Comparison of ENCODE assay signal across 8 cellular contexts in the genomic region with DNA sequence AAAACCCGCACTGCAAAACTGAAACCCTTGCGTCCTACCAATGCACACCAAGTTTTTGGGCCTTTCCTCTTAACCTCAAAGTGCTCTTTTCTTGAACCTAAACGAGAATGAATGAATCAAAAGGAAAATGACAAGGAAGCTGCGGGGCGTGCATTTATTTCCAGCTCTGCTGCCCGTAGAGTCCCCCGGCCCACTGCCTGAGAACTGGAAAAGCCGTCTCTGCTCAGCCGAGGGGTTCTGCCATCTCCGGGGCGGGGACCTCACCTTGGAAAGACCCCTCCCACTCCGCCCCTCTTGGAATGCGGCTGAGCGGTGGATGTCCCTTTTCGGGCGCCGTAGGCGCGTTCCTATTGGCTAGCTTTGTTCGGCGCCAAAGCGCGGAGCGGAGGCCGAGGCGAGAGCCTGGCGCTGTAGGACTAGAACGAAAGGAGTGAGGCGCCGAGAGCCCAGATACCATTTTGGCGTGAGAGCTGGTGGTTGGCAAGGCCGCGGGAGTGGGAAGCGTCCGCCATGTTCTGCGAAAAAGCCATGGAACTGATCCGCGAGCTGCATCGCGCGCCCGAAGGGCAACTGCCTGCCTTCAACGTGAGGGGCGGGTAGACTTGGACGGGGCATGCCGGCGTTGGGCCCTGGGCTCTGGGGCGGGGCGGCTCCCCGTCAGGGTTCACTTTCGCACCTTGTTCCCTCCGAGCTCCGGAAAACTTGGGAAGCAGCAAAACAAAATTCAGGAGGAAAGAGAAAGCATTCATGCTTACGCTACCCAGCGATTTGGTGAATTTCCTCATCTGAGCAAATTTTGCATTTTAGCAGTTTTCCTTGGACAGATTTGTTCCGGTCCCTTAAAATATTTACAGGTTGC. TPM values are rescaled to one million over a fixed set of nuclear protein-coding genes. Genes with fewer than 3 reads are reported as not detected.
A peak's percentile ranks its signal among the peaks of the same experiment; 100 is the strongest.
DNase-seq lines count a peak whose midpoint lies in the region; ATAC-seq and TF ChIP-seq lines count a peak whose summit lies in the region.

A gene (plus strand): TSS at position 363 of the 859 bp plus-strand sequence. CDS start 148 bp downstream, at position 511.

- peak within 1 kb of the TSS; percentile 82 for H3K4me2 ChIP-seq in SK-N-SH
- H3K4me2 ChIP-seq in osteoblast (ENCODE audit: insufficient read depth, low read length), result peak within 1 kb of the TSS; percentile 90

- H3K4me3 ChIP-seq in SK-N-SH (ENCODE audit: low read depth in 2 of 2, low read length in 1 of 2) (peak within 1 kb of the TSS; percentile 72 to 83), osteoblast (ENCODE audit: insufficient read depth, low read length) (peak within 1 kb of the TSS; percentile 91), thoracic aorta (peak within 1 kb of the TSS; percentile 93)

- CTCF ChIA-PET in SK-N-SH (lab: Yijun Ruan, JAX), result interaction anchor here (1.2 to 4.4 kb wide), 4 partner anchors 8 to 414 kb away, joined by 4 to 29 read pairs (median 8); no protein-coding TSS in a partner anchor
- CTCF ChIA-PET in activated naive CD4-positive, alpha-beta T cell treated with anti-CD3 and anti-CD28 coated beads, Interleukin-2, amount 10 ng/mL, durations not matched to agents 7 days and 5 days (lab: Charles Lee), result interaction anchor here (0.8 to 2.0 kb wide), 5 partner anchors 9 to 215 kb away, joined by 3 to 11 read pairs (median 3); no protein-coding TSS in a partner anchor

- H3K4me3 Mint-ChIP-seq in activated naive CD4-positive, alpha-beta T cell treated with anti-CD3 and anti-CD28 coated beads, Interleukin-2, amount 10 ng/mL, durations not matched to agents 7 days and 5 days, result peak within 1 kb of the TSS; percentile 93
- peak within 1 kb of the TSS; percentile 96 for H3K4me3 Mint-ChIP-seq in glutamatergic neuron (ENCODE audit: unreplicated experiment)

- peak within 1 kb of the TSS; percentile 97 for H2AFZ ChIP-seq in SK-N-SH (ENCODE audit: low read depth)
- H2AFZ ChIP-seq in osteoblast (ENCODE audit: low read length), result peak within 1 kb of the TSS; percentile 99

- peak; percentile 14; the same call in 1 of the 2 replicates for TF ChIP-seq RAD21 in SK-N-SH (IDR thresholded peaks at IDR 0.05; ENCODE audit: low read length)

- H3K36me3 Mint-ChIP-seq in activated naive CD4-positive, alpha-beta T cell treated with anti-CD3 and anti-CD28 coated beads, Interleukin-2, amount 10 ng/mL, durations not matched to agents 7 days and 5 days, result peaks cover 11% of the 10 kb centered on the region
- H3K36me3 Mint-ChIP-seq in glutamatergic neuron (ENCODE audit: unreplicated experiment), result peaks cover 10% of the 10 kb centered on the region

- no peaks in the 10 kb centered on the region for H4K20me1 ChIP-seq in SK-N-SH (ENCODE audit: insufficient read depth)
- no peaks in the 10 kb centered on the region for H4K20me1 ChIP-seq in osteoblast (ENCODE audit: insufficient read depth, low read length)

- H3K9me3 ChIP-seq in SK-N-SH, result 0 out of 2 replicates have a peak, but pooled peaks cover 8% of the 10 kb centered on the region
- H3K9me3 ChIP-seq in osteoblast (ENCODE audit: low read depth, low read length), result peaks cover 1% of the 10 kb centered on the region
- peaks cover 10% of the 10 kb centered on the region for H3K9me3 ChIP-seq in thoracic aorta

- H3K4me1 ChIP-seq in SK-N-SH (ENCODE audit: control insufficient read depth in 1 of 2, insufficient read depth in 2 of 2, low read depth in 1 of 2, low read length in 1 of 2) (peaks cover 0 to 6% of the 10 kb centered on the region in 2 experiments; a peak in 1 of 4 replicates), osteoblast (ENCODE audit: insufficient read depth, low read length) (peaks cover 17% of the 10 kb centered on the region), thoracic aorta (ENCODE audit: control insufficient read depth in 1 of 2, low read depth in 2 of 2) (peaks cover 6 to 13% of the 10 kb centered on the region in 2 donors)

- H3K27ac ChIP-seq in SK-N-SH (ENCODE audit: low read depth in 2 of 2, low read length in 1 of 2) (peak within 1 kb of the TSS; percentile 36 to 50), osteoblast (ENCODE audit: low read depth, low read length) (peak within 1 kb of the TSS; percentile 80), thoracic aorta (peak within 1 kb of the TSS; percentile 6 to 56)

- WGBS in SK-N-SH (ENCODE audit: low lambda C conversion rate), result 4% methylated on average over 51 of the region's 56 CpGs

- peaks cover 25% of the 10 kb centered on the region for H3K4me1 Mint-ChIP-seq in activated naive CD4-positive, alpha-beta T cell treated with anti-CD3 and anti-CD28 coated beads, Interleukin-2, amount 10 ng/mL, durations not matched to agents 7 days and 5 days
- peaks cover 1% of the 10 kb centered on the region for H3K4me1 Mint-ChIP-seq in glutamatergic neuron (ENCODE audit: low read depth, unreplicated experiment)

- no peaks in the 10 kb centered on the region for H3F3A ChIP-seq in SK-N-SH (replicated peaks; ENCODE audit: insufficient read depth)

- H3K27me3 ChIP-seq in SK-N-SH (ENCODE audit: insufficient read depth) (no peaks in the 10 kb centered on the region), osteoblast (ENCODE audit: insufficient read depth, low read length) (no peaks in the 10 kb centered on the region), thoracic aorta (replicated peaks; ENCODE audit: insufficient read depth) (no peaks in the 10 kb centered on the region)

- H3K9me2 ChIP-seq in SK-N-SH, result no peaks in the 10 kb centered on the region

- ATAC-seq in HG02571 (IDR thresholded peaks at IDR 0.05; ENCODE audit: unreplicated experiment), result peak; percentile 95
- no peak for ATAC-seq in thoracic aorta (ENCODE audit: insufficient number of reproducible peaks, low FRiP score, low read depth)

- peak within 1 kb of the TSS; percentile 90 for H3K27ac Mint-ChIP-seq in activated naive CD4-positive, alpha-beta T cell treated with anti-CD3 and anti-CD28 coated beads, Interleukin-2, amount 10 ng/mL, durations not matched to agents 7 days and 5 days
- H3K27ac Mint-ChIP-seq in glutamatergic neuron (ENCODE audit: unreplicated experiment), result peak within 1 kb of the TSS; percentile 62

- H3K27me3 Mint-ChIP-seq in activated naive CD4-positive, alpha-beta T cell treated with anti-CD3 and anti-CD28 coated beads, Interleukin-2, amount 10 ng/mL, durations not matched to agents 7 days and 5 days, result peaks cover 2% of the 10 kb centered on the region
- H3K27me3 Mint-ChIP-seq in glutamatergic neuron (ENCODE audit: unreplicated experiment), result peaks cover 8% of the 10 kb centered on the region

- POLR2A ChIA-PET in SK-N-SH (lab: Yijun Ruan, JAX), result interaction anchor here (0.8 to 1.5 kb wide), 5 partner anchors 8 to 153 kb away, joined by 3 to 9 read pairs (median 4); a partner anchor contains a TSS

- no peak for TF ChIP-seq EP300 in SK-N-SH (IDR thresholded peaks at IDR 0.05; ENCODE audit: borderline replicate concordance in 1 of 2, low read depth in 1 of 2, low read length in 1 of 2)

- peaks cover 18% of the 10 kb centered on the region for H3K9me3 Mint-ChIP-seq in activated naive CD4-positive, alpha-beta T cell treated with anti-CD3 and anti-CD28 coated beads, Interleukin-2, amount 10 ng/mL, durations not matched to agents 7 days and 5 days
- peaks cover 9% of the 10 kb centered on the region for H3K9me3 Mint-ChIP-seq in glutamatergic neuron (ENCODE audit: unreplicated experiment)

- peak within 1 kb of the TSS; percentile 92 for H3K9ac ChIP-seq in SK-N-SH

- DNase-seq in GM10266 (ENCODE audit: extremely low spot score) (peak; percentile 85), NAMALWA (ENCODE audit: low spot score) (peak; percentile 83), SK-N-SH (peak; percentile 96), glutamatergic neuron (peak; percentile 91), osteoblast (ENCODE audit: insufficient read length, low spot score, missing footprints) (peak; percentile 94), thoracic aorta (ENCODE audit: low spot score) (peak; percentile 29)
- peak; percentile 88 for DNase-seq in activated naive CD4-positive, alpha-beta T cell treated with anti-CD3 and anti-CD28 coated beads, Interleukin-2, amount 10 ng/mL, durations not matched to agents 7 days and 5 days

- H3K79me2 ChIP-seq in SK-N-SH (ENCODE audit: insufficient read depth) (peaks cover 48% of the 10 kb centered on the region), osteoblast (ENCODE audit: insufficient read depth, low read length) (peaks cover 37% of the 10 kb centered on the region)

- no peaks in the 10 kb centered on the region for H3K36me3 ChIP-seq in SK-N-SH (replicated peaks in 1 of 2; ENCODE audit: control insufficient read depth in 1 of 2, insufficient read depth in 2 of 2, low read length in 1 of 2)
- no peaks in the 10 kb centered on the region for H3K36me3 ChIP-seq in osteoblast (ENCODE audit: insufficient read depth, low read length)
- H3K36me3 ChIP-seq in thoracic aorta, result no peaks in the 10 kb centered on the region

- no peak for TF ChIP-seq CTCF in GM10266 (IDR thresholded peaks at IDR 0.05; ENCODE audit: control insufficient read depth, insufficient read depth, low read depth, missing control alignments)
- TF ChIP-seq CTCF in SK-N-SH (IDR thresholded peaks at IDR 0.05), result no peak
- TF ChIP-seq CTCF in glutamatergic neuron (IDR thresholded peaks at IDR 0.05; ENCODE audit: partially characterized antibody, unreplicated experiment), result no peak
- no peak for TF ChIP-seq CTCF in osteoblast (IDR thresholded peaks at IDR 0.05; ENCODE audit: extremely low read depth, low read depth, low read length)
- TF ChIP-seq CTCF in thoracic aorta (IDR thresholded peaks at IDR 0.05), result no peak

TF ChIP-seq in SK-N-SH, 30 proteins besides CTCF, POLR2A, EP300 and RAD21 (continues in another document):
- TF ChIP-seq, protein P1, sequence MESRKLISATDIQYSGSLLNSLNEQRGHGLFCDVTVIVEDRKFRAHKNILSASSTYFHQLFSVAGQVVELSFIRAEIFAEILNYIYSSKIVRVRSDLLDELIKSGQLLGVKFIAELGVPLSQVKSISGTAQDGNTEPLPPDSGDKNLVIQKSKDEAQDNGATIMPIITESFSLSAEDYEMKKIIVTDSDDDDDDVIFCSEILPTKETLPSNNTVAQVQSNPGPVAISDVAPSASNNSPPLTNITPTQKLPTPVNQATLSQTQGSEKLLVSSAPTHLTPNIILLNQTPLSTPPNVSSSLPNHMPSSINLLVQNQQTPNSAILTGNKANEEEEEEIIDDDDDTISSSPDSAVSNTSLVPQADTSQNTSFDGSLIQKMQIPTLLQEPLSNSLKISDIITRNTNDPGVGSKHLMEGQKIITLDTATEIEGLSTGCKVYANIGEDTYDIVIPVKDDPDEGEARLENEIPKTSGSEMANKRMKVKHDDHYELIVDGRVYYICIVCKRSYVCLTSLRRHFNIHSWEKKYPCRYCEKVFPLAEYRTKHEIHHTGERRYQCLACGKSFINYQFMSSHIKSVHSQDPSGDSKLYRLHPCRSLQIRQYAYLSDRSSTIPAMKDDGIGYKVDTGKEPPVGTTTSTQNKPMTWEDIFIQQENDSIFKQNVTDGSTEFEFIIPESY (IDR thresholded peaks at IDR 0.05; ENCODE audit: borderline replicate concordance, low read depth), result no peak
- no peak for TF ChIP-seq RFX5 (IDR thresholded peaks at IDR 0.05; ENCODE audit: low read length)
- no peak for TF ChIP-seq JUND (IDR thresholded peaks at IDR 0.05)
- TF ChIP-seq SMC3 (IDR thresholded peaks at IDR 0.05; ENCODE audit: low read depth, low read length), result no peak

RNA-seq across cellular contexts. Expression of the gene that starts here (rescaled TPM):
- polyA plus RNA-seq in SK-N-SH (2012; rRNA removed), result 5.1 and 5.8 TPM in 2 replicates
- 6.3 and 6.8 TPM in 2 replicates for polyA plus RNA-seq in SK-N-SH (2012; cell fraction: cytosol; rRNA removed)
- 3.5 and 5.3 TPM in 2 replicates for polyA plus RNA-seq in SK-N-SH (2012; cell fraction: nucleus; rRNA removed)
- total RNA-seq in glutamatergic neuron (ENCODE audit: unreplicated experiment) (5.3 TPM), osteoblast (2.2 and 2.4 TPM in 2 replicates), thoracic aorta (under 1 TPM in 1 of 2 donors, not detected in 1; 0.41 TPM)

Comparison
In these comparisons a context has a peak if more than half of its experiments do, and no peak if none do; other contexts are left out.
1. Peak in DNase-seq, H3K4me3 ChIP-seq and H3K27ac ChIP-seq in thoracic aorta; RNA of the gene not detected or under 1 TPM.
2. DNase-seq: peak in every context shown above with its lines; median percentile 96 in SK-N-SH; 94 in osteoblast; 91 in glutamatergic neuron; 88 in activated naive CD4-positive, alpha-beta T cell treated with anti-CD3 and anti-CD28 coated beads, Interleukin-2, amount 10 ng/mL, durations not matched to agents 7 days and 5 days; 85 in GM10266; 83 in NAMALWA; 29 in thoracic aorta.